Comparison of ENCODE assay signal across 12 cellular contexts in genomic region chr10:112261281-112261822, GRCh38. TPM values are rescaled to one million over a fixed set of nuclear protein-coding genes. Genes with fewer than 3 reads are reported as not detected.
A peak's percentile ranks its signal among the peaks of the same experiment; 100 is the strongest.
DNase-seq lines count a peak whose midpoint lies in the region; ATAC-seq, FAIRE-seq and TF ChIP-seq lines count a peak whose summit lies in the region.
"Had no signal": no experiment of that assay in that cellular context is flagged by ENCODE, and none has a peak within 500 bp of the region (broad histone marks: within the 10 kb centered on the region; RNA-seq: fewer than 3 reads in every experiment).

No MANE protein-coding gene starts in this region.

- CTCF ChIA-PET in K562 (lab: Yijun Ruan, JAX; ENCODE audit: low intra/inter-chr PET ratio): no interaction called here

- no peaks in the 10 kb centered on the region for H3K79me2 ChIP-seq in K562 (ENCODE audit: control insufficient read depth, insufficient read depth, low read length)

- 0 out of 5 replicates have a peak, but pooled peaks cover 0 to 3% of the 10 kb centered on the region in 2 experiments for H3K4me1 ChIP-seq in K562 (replicated peaks in 1 of 2; ENCODE audit: control insufficient read depth in 2 of 2, insufficient read depth in 2 of 2, low read length in 2 of 2)
- H3K4me1 ChIP-seq in small intestine (ENCODE audit: control insufficient read depth in 2 of 2, insufficient read depth in 1 of 2, low read depth in 1 of 2, low read length in 1 of 2): no peaks in the 10 kb centered on the region
- H3K4me1 ChIP-seq: SJCRH30 had no signal

- no TSS peak for BruUV-seq in K562 (replicated peaks; lab: Mats Ljungman, UMichigan)

- TF ChIP-seq CTCF in K562 (IDR thresholded peaks at IDR 0.05 in 2 of 3, conservative IDR thresholded peaks at IDR 0.05 in 1 of 3; ENCODE audit: insufficient read depth in 2 of 3, low read depth in 1 of 3, low read length in 3 of 3): no peak

- TF ChIP-seq POLR2A in K562 (conservative IDR thresholded peaks at IDR 0.05): no peak

- H3K9ac ChIP-seq in K562 (ENCODE audit: insufficient read depth in 1 of 2, low read depth in 2 of 2, low read length in 2 of 2): no peak overlapping the region

- DNase-seq in GM04503 (ENCODE audit: low read depth) (peak; percentile 43), K562 (ENCODE audit: extremely low read depth in 1 of 4, low spot score in 3 of 4) (peak in 2 of 4 experiments; percentile 10 to 13), left lobe of liver (ENCODE audit: low spot score) (peak; percentile 82), small intestine (peak; percentile 80), germinal center (ENCODE audit: low spot score) (no peak)
- DNase-seq: CD4-positive, alpha-beta T cell; MM.1S; SJCRH30; stimulated activated naive CD4-positive, alpha-beta T cell treated with Interleukin-2 at 50 U/mL for 16 hours had no signal

- H3K27ac ChIP-seq in K562 (ENCODE audit: extremely low read depth, low read depth, low read length) (no peak overlapping the region), small intestine (ENCODE audit: low read depth in 1 of 2, low read length in 1 of 2) (no peak overlapping the region)
- H3K27ac ChIP-seq: SJCRH30 had no signal

- in situ Hi-C loops in K562 (cut with MboI): no loop called here

- no peak for TF ChIP-seq EP300 in K562 (IDR thresholded peaks at IDR 0.05; ENCODE audit: low read length)

- no peak for TF ChIP-seq RAD21 in K562 (CRISPR knock-in tag; conservative IDR thresholded peaks at IDR 0.05 in 1 of 2, IDR thresholded peaks at IDR 0.05 in 1 of 2)

- POLR2A ChIA-PET in K562 (lab: Yijun Ruan, JAX): no interaction called here

- H3K9me1 ChIP-seq in K562 (ENCODE audit: control insufficient read depth, insufficient read depth, low read length): no peaks in the 10 kb centered on the region

- ATAC-seq in K562 (peak; percentile 64; the same call in 1 of the 3 replicates), left lobe of liver (peak; percentile 79), HG03045 (IDR thresholded peaks at IDR 0.05; ENCODE audit: unreplicated experiment) (no peak), GM21717 (IDR thresholded peaks at IDR 0.05; ENCODE audit: unreplicated experiment) (no peak), GM19023 (IDR thresholded peaks at IDR 0.05; ENCODE audit: unreplicated experiment) (no peak)

- H3K9me3 ChIP-seq in K562 (replicated peaks; ENCODE audit: control insufficient read depth, insufficient read depth, low read depth, low read length) (no peaks in the 10 kb centered on the region), small intestine (ENCODE audit: control insufficient read depth, low read depth) (no peaks in the 10 kb centered on the region)
- H3K9me3 ChIP-seq: SJCRH30 had no signal

- H3K36me3 ChIP-seq in K562 (ENCODE audit: control insufficient read depth, insufficient read depth, low read length): no peaks in the 10 kb centered on the region
- no peaks in the 10 kb centered on the region for H3K36me3 ChIP-seq in small intestine (ENCODE audit: control insufficient read depth in 2 of 2, insufficient read depth in 2 of 2, low read length in 2 of 2)
- H3K36me3 ChIP-seq: SJCRH30 had no signal

- no peak overlapping the region for H3K4me2 ChIP-seq in K562 (ENCODE audit: insufficient read depth, low read length)

- H2AFZ ChIP-seq in K562 (ENCODE audit: low read depth, low read length): no peak overlapping the region

- intact Hi-C loops in K562 (cut with micrococcal nuclease): no loop called here

- H4K20me1 ChIP-seq in K562 (replicated peaks; ENCODE audit: control insufficient read depth, insufficient read depth, low read length): no peaks in the 10 kb centered on the region; the same call in 1 of the 2 replicates

- FAIRE-seq in K562 (lab: Jason Lieb, UNC) (no peak), small intestine (lab: Jason Lieb, UNC) (no peak)

- no peak overlapping the region for H3K4me3 ChIP-seq in K562
- no peak overlapping the region for H3K4me3 ChIP-seq in small intestine (ENCODE audit: low read depth in 1 of 2, low read length in 2 of 2)
- H3K4me3 ChIP-seq: SJCRH30 had no signal

- H3K27me3 ChIP-seq in K562 (ENCODE audit: control insufficient read depth in 2 of 2, insufficient read depth in 2 of 2, low read length in 2 of 2): peaks cover 0 to 6% of the 10 kb centered on the region in 2 experiments; a peak in 2 of 5 replicates
- no peaks in the 10 kb centered on the region for H3K27me3 ChIP-seq in small intestine (ENCODE audit: control insufficient read depth in 2 of 2, insufficient read depth in 2 of 2, low read length in 2 of 2)
- H3K27me3 ChIP-seq: SJCRH30 had no signal

- 2% methylated on average over 4 of the region's 4 CpGs for WGBS in K562 (ENCODE audit: insufficient coverage, low coverage, missing lambda C conversion rate)
- WGBS in small intestine, 3 donors: 14 to 54% (median 39%) methylated on average over 4 of the region's 4 CpGs

TF ChIP-seq in K562, 482 proteins besides CTCF, POLR2A, EP300 and RAD21 (continues in another document):
- no peak for TF ChIP-seq SETDB1 (IDR thresholded peaks at IDR 0.05; ENCODE audit: low read length)
- TF ChIP-seq NFE2L1 (tag; IDR thresholded peaks at IDR 0.05; ENCODE audit: borderline replicate concordance, low read depth): peak; percentile 71
- no peak for TF ChIP-seq SRSF9 (IDR thresholded peaks at IDR 0.05; ENCODE audit: borderline replicate concordance, low read depth, low read length)
- TF ChIP-seq CBX1 (IDR thresholded peaks at IDR 0.05; ENCODE audit: low read depth): no peak
- TF ChIP-seq ARID1B (IDR thresholded peaks at IDR 0.05): no peak
- no peak for TF ChIP-seq SNIP1 (IDR thresholded peaks at IDR 0.05; ENCODE audit: low read depth)
- TF ChIP-seq NCOA1 (IDR thresholded peaks at IDR 0.05; ENCODE audit: low read depth): no peak
- TF ChIP-seq PCBP2 (IDR thresholded peaks at IDR 0.05; ENCODE audit: low read depth, low read length, poor library complexity, severe bottlenecking): no peak
- no peak for TF ChIP-seq TRIM24 (IDR thresholded peaks at IDR 0.05)
- no peak for TF ChIP-seq ZNF57 (CRISPR knock-in tag; IDR thresholded peaks at IDR 0.05)
- TF ChIP-seq MYBL2 (IDR thresholded peaks at IDR 0.05; ENCODE audit: low read depth): no peak
- no peak for TF ChIP-seq MYBL2 (CRISPR knock-in tag; IDR thresholded peaks at IDR 0.05; ENCODE audit: borderline replicate concordance)

RNA-seq across cellular contexts. Expression of gene TECTB, which starts 21.8 kb away (rescaled TPM):
- not detected in 2 replicates for total RNA-seq in K562 (2011; cell fraction: chromatin; rRNA removed; ENCODE audit: low replicate concordance)
- total RNA-seq in K562 (2011; cell fraction: nucleolus; rRNA removed): not detected in 2 replicates
- total RNA-seq in K562 (2011; cell fraction: nucleoplasm; rRNA removed): not detected in 2 replicates
- not detected in 2 replicates for total RNA-seq in K562 (2014; rRNA removed)
- not detected in 2 replicates for total RNA-seq in K562 (2014; rRNA removed; fragmentation: Illumina TruSeq; extraction: Trizol)
- not detected in 2 replicates for total RNA-seq in K562 (2015; rRNA removed; fragmentation: Illumina TruSeq; extraction: Trizol)
- total RNA-seq in K562 (2021): not detected in 2 replicates
- not detected in 2 replicates for polyA plus RNA-seq in K562 (2011; rRNA removed)
- polyA plus RNA-seq in K562 (2011; cell fraction: cytosol; rRNA removed): not detected in 2 replicates
- not detected in 2 replicates for polyA plus RNA-seq in K562 (2011; cell fraction: nucleus; rRNA removed)
- not detected in 2 replicates for polyA plus RNA-seq in K562 (2012)
- not detected in 2 replicates for polyA plus RNA-seq in K562 (2014; fragmentation: Illumina TruSeq; extraction: Trizol)
- not detected for polyA plus RNA-seq in K562 (2014; fragmentation: Nextera tagmentation; extraction: Ambion mirVana)
- polyA plus RNA-seq in K562 (2014; rRNA removed): not detected in 2 replicates
- polyA minus RNA-seq in K562 (2011; rRNA and poly(A)+ RNA removed): not detected in 2 replicates
- not detected in 2 replicates for polyA minus RNA-seq in K562 (2011; cell fraction: cytosol; rRNA and poly(A)+ RNA removed)
- polyA minus RNA-seq in K562 (2011; cell fraction: nucleus; rRNA and poly(A)+ RNA removed): not detected in 2 replicates
- total RNA-seq in left lobe of liver: 0.13 TPM
- polyA plus RNA-seq in small intestine: under 1 TPM in 1 of 3 donors, not detected in 2; 0.03 TPM
- total RNA-seq: CD4-positive, alpha-beta T cell; SJCRH30 had no signal

Comparison
In these comparisons a context has a peak if more than half of its experiments do, and no peak if none do; other contexts are left out.
1. ATAC-seq: peak in K562 (single experiment) and left lobe of liver (single experiment); none in HG03045 (single experiment), GM21717 (single experiment) and GM19023 (single experiment).